ENCODE assay signal across 8 cellular contexts in the genomic region with DNA sequence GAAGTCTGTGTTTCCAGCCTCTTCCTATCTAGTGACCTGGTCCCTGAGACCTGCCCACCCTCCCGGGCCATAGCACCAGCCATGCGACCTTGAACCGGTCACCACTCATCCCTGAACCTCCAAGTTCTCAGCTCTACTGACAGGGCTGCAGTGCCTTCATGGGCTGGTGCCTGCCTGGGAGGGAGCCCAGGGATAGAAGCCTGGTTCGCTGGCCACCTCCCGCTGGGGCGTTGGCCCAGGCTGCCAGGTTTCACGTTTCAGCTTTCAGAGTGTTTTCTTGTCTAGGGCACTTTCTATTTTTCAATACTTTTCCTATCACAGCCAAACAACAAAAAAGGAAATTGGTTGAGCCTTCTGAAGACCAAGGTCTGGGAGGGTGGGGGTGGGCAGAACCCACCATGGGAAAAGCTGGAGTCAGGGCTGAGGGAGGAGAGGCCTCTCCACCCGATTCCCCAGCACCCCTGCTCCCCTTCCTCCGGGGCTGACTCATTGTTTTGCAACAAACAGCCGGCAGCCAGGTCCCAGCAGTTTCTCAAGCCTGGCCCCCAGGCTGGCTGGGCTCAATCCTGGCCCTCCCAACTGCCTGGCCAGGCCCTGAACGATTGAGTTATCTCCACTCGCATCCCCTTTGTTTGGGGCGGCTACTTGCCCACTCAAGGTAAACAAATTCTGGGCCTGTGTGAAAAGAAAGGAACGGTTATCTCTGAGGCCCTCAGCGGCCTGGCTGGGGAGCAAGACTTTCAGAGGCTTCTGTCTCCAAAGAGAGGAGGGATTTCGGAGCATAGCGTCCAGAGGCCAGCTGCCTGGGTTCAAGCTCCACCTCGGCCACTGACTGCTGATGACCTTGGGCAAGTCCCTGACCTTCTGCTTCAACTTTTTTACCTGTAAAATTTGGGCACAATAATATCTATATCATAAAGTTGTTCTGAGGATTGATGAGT. TPM values are rescaled to one million over a fixed set of nuclear protein-coding genes. Genes with fewer than 3 reads are reported as not detected.
DNase-seq lines count a peak whose midpoint lies in the region; ATAC-seq and TF ChIP-seq lines count a peak whose summit lies in the region.

No MANE protein-coding gene starts in this region.

- H3K9ac ChIP-seq in iPS-18a (ENCODE audit: low read length), result peak overlapping the region; percentile 45

- H3K27me3 Mint-ChIP-seq in activated CD4-positive, alpha-beta T cell treated with anti-CD3 and anti-CD28 coated beads, Interleukin-2, amount 10 ng/mL, durations not matched to agents 7 days and 5 days, result no peaks in the 10 kb centered on the region

- H3K4me3 Mint-ChIP-seq in activated CD4-positive, alpha-beta T cell treated with anti-CD3 and anti-CD28 coated beads, Interleukin-2, amount 10 ng/mL, durations not matched to agents 7 days and 5 days, result no peak overlapping the region

- intact Hi-C loops in gastrocnemius medialis (cut with DNase I; ENCODE audit: low total_unique reads), result loop anchor here (2.0 to 5.0 kb wide), 3 partner anchors 20 to 818 kb away; a partner anchor contains a TSS

- peaks cover 17% of the 10 kb centered on the region for H3K36me3 Mint-ChIP-seq in activated CD4-positive, alpha-beta T cell treated with anti-CD3 and anti-CD28 coated beads, Interleukin-2, amount 10 ng/mL, durations not matched to agents 7 days and 5 days (ENCODE audit: low read depth)

- peak; percentile 93 to 94 for ATAC-seq in gastrocnemius medialis

- peak overlapping the region; percentile 80 for H3K27ac ChIP-seq in iPS-18a (ENCODE audit: low read length)
- H3K27ac ChIP-seq in gastrocnemius medialis, result peak overlapping the region; percentile 91 to 98 (median 94)

- peaks cover 39% of the 10 kb centered on the region for H3K4me1 ChIP-seq in iPS-18a (ENCODE audit: control insufficient read depth, low read depth, low read length)
- peaks cover 19 to 25% of the 10 kb centered on the region in 2 donors for H3K4me1 ChIP-seq in gastrocnemius medialis

- TF ChIP-seq CTCF in astrocyte of the spinal cord (IDR thresholded peaks at IDR 0.05; ENCODE audit: low read depth, low read length) (no peak), gastrocnemius medialis (IDR thresholded peaks at IDR 0.05 in 4 of 5, conservative IDR thresholded peaks at IDR 0.05 in 1 of 5) (no peak)

- no peaks in the 10 kb centered on the region for H3K36me3 ChIP-seq in iPS-18a (ENCODE audit: control insufficient read depth, low read depth, low read length)
- H3K36me3 ChIP-seq in gastrocnemius medialis, result no peaks in the 10 kb centered on the region

- DNase-seq in activated CD4-positive, alpha-beta T cell treated with anti-CD3 and anti-CD28 coated beads, Interleukin-2, amount 10 ng/mL, durations not matched to agents 7 days and 5 days, result peak; percentile 41
- no peak for DNase-seq in activated CD4-positive, alpha-beta T cell treated with anti-CD3 and anti-CD28 coated beads for 4 hours
- DNase-seq in NOMO-1 (lab: John Stamatoyannopoulos, UW; ENCODE audit: unreplicated experiment in 2 of 2) (peak; percentile 53 to 72), astrocyte of the spinal cord (ENCODE audit: low read depth, low spot score) (peak; percentile 92), gastrocnemius medialis (peak; percentile 83 to 94), SHP77 treated with DMSO at 0.1 percent for 48 hours (lab: John Stamatoyannopoulos, UW) (no peak)
- no peak for DNase-seq in stimulated activated CD4-positive, alpha-beta T cell treated with anti-CD3 and anti-CD28 coated beads, Interleukin-2, amount 100 ng/mL, for 48 hours

- H3K4me1 Mint-ChIP-seq in activated CD4-positive, alpha-beta T cell treated with anti-CD3 and anti-CD28 coated beads, Interleukin-2, amount 10 ng/mL, durations not matched to agents 7 days and 5 days, result peaks cover 79% of the 10 kb centered on the region

- TF ChIP-seq POLR2A in gastrocnemius medialis (IDR thresholded peaks at IDR 0.05), result peak; percentile 49 to 52

- H3K9me3 ChIP-seq in iPS-18a (ENCODE audit: control insufficient read depth, low read depth, low read length), result peaks cover 15% of the 10 kb centered on the region
- peaks cover 0 to 10% (median 0%) of the 10 kb centered on the region in 3 donors for H3K9me3 ChIP-seq in gastrocnemius medialis

- in situ Hi-C loops in astrocyte of the spinal cord (cut with HindIII; ENCODE audit: low sequenced_read_pairs), result no loop called here
- in situ Hi-C loops in gastrocnemius medialis (cut with MboI; ENCODE audit: low sequenced_read_pairs in 4 of 4), result loop anchor here in 2 of 4 donors (5.0 to 10.0 kb wide), 2 partner anchors 38 to 46 kb away; a partner anchor contains a TSS

- H3K4me3 ChIP-seq in astrocyte of the spinal cord (ENCODE audit: low read depth, low read length) (no peak overlapping the region), iPS-18a (ENCODE audit: low read length) (peak overlapping the region; percentile 15), gastrocnemius medialis (peak overlapping the region; percentile 23 to 43 (median 39))

- POLR2A ChIA-PET in activated CD4-positive, alpha-beta T cell treated with anti-CD3 and anti-CD28 coated beads, Interleukin-2, amount 10 ng/mL, durations not matched to agents 7 days and 5 days (lab: Charles Lee), result no interaction called here

- H3K27me3 ChIP-seq in iPS-18a (ENCODE audit: control insufficient read depth, insufficient read depth, low read length) (no peaks in the 10 kb centered on the region), gastrocnemius medialis (no peaks in the 10 kb centered on the region)

- peak overlapping the region; percentile 93 for H3K27ac Mint-ChIP-seq in activated CD4-positive, alpha-beta T cell treated with anti-CD3 and anti-CD28 coated beads, Interleukin-2, amount 10 ng/mL, durations not matched to agents 7 days and 5 days

- CTCF ChIA-PET in activated CD4-positive, alpha-beta T cell treated with anti-CD3 and anti-CD28 coated beads, Interleukin-2, amount 10 ng/mL, durations not matched to agents 7 days and 5 days (lab: Charles Lee), result interaction anchor here (1.1 to 6.5 kb wide), 8 partner anchors 9 to 50 kb away, joined by 3 to 42 read pairs (median 4); no protein-coding TSS in a partner anchor

- peaks cover 2% of the 10 kb centered on the region for H3K9me3 Mint-ChIP-seq in activated CD4-positive, alpha-beta T cell treated with anti-CD3 and anti-CD28 coated beads, Interleukin-2, amount 10 ng/mL, durations not matched to agents 7 days and 5 days

RNA-seq across cellular contexts. Expression of a gene that starts 47.5 kb away (rescaled TPM):
- total RNA-seq in activated CD4-positive, alpha-beta T cell treated with anti-CD3 and anti-CD28 coated beads, Interleukin-2, amount 10 ng/mL, durations not matched to agents 7 days and 5 days, result 100 to 1,000 TPM; 210 to 228 TPM
- 10 to 100 TPM; 15.5 to 58.6 (median 44.8) TPM for total RNA-seq in gastrocnemius medialis

Comparison
In these comparisons a context has a peak if more than half of its experiments do, and no peak if none do; other contexts are left out.
1. DNase-seq: peak in activated CD4-positive, alpha-beta T cell treated with anti-CD3 and anti-CD28 coated beads, Interleukin-2, amount 10 ng/mL, durations not matched to agents 7 days and 5 days (single experiment), NOMO-1 (2 of 2), astrocyte of the spinal cord (single experiment) and gastrocnemius medialis (2 of 2); none in activated CD4-positive, alpha-beta T cell treated with anti-CD3 and anti-CD28 coated beads for 4 hours (0 of 2), stimulated activated CD4-positive, alpha-beta T cell treated with anti-CD3 and anti-CD28 coated beads, Interleukin-2, amount 100 ng/mL, for 48 hours (0 of 2) and SHP77 treated with DMSO at 0.1 percent for 48 hours (single experiment).